Comparison of ENCODE assay signal across 29 cellular contexts in genomic region chr7:44602576-44602910, GRCh38.
"Had no signal": no experiment of that assay in that cellular context is flagged by ENCODE, and none has a peak within 500 bp of the region (broad histone marks: within the 10 kb centered on the region; RNA-seq: fewer than 3 reads in every experiment).

No MANE protein-coding gene starts in this region.

- DNase-seq: activated CD4-positive, alpha-beta T cell treated with anti-CD3 and anti-CD28 coated beads for 36 hours; activated CD4-positive, alpha-beta T cell treated with anti-CD3 and anti-CD28 coated beads, Interleukin-2, amount 10 ng/mL, durations not matched to agents 7 days and 5 days; activated CD4-positive, alpha-beta T cell treated with anti-CD3 and anti-CD28 coated beads, Interleukin-2, amount 50 U/mL, for 48 hours; activated CD8-positive, alpha-beta T cell treated with anti-CD3 and anti-CD28 coated beads, Interleukin-2, amount 10 ng/mL, durations not matched to agents 7 days and 5 days; activated naive CD4-positive, alpha-beta T cell treated with anti-CD3 and anti-CD28 coated beads, Interleukin-2, amount 10 ng/mL, durations not matched to agents 7 days and 5 days; activated naive CD8-positive, alpha-beta T cell treated with anti-CD3 and anti-CD28 coated beads, Interleukin-2, amount 50 U/mL, for 24 hours; activated T-cell treated with anti-CD3 and anti-CD28 coated beads, Interleukin-2, amount 50 U/mL, for 24 hours; anterior cingulate cortex; caudate nucleus; cerebellar nuclear complex; Kasumi-1; MG63; NCI-H1048; NCI-H1105 treated with DMSO at 0.1 percent for 48 hours; NCI-H1436; NCI-H1694; NCI-H345; NCI-H524 treated with DMSO at 0.1 percent for 48 hours; NK-92 treated with Interleukin-12 subunit alpha and Interleukin-12 subunit beta, amount 100 ng/mL, for 24 hours; OCI-M1; SHP77; SJCRH30 had no signal

- H3K27me3 Mint-ChIP-seq: activated CD4-positive, alpha-beta T cell treated with anti-CD3 and anti-CD28 coated beads for 36 hours; activated naive CD8-positive, alpha-beta T cell; activated T-cell treated with anti-CD3 and anti-CD28 coated beads, Interleukin-2, amount 50 U/mL, for 24 hours had no signal

- ATAC-seq: activated CD4-positive, alpha-beta T cell treated with anti-CD3 and anti-CD28 coated beads for 36 hours; activated CD8-positive, alpha-beta T cell treated with anti-CD3 and anti-CD28 coated beads, Interleukin-2, amount 10 ng/mL, durations not matched to agents 7 days and 5 days; activated naive CD8-positive, alpha-beta T cell treated with anti-CD3 and anti-CD28 coated beads, Interleukin-2, amount 50 U/mL, for 24 hours; Panc1 had no signal

- H3K4me3 Mint-ChIP-seq: activated CD4-positive, alpha-beta T cell treated with anti-CD3 and anti-CD28 coated beads for 36 hours; activated CD4-positive, alpha-beta T cell treated with anti-CD3 and anti-CD28 coated beads, Interleukin-2, amount 10 ng/mL, durations not matched to agents 7 days and 5 days; activated CD8-positive, alpha-beta T cell treated with anti-CD3 and anti-CD28 coated beads, Interleukin-2, amount 10 ng/mL, durations not matched to agents 7 days and 5 days; activated naive CD4-positive, alpha-beta T cell treated with anti-CD3 and anti-CD28 coated beads, Interleukin-2, amount 10 ng/mL, durations not matched to agents 7 days and 5 days; activated naive CD8-positive, alpha-beta T cell; activated naive CD8-positive, alpha-beta T cell treated with anti-CD3 and anti-CD28 coated beads, Interleukin-2, amount 50 U/mL, for 24 hours; activated T-cell treated with anti-CD3 and anti-CD28 coated beads, Interleukin-2, amount 50 U/mL, for 24 hours; brain; T-helper 1 cell treated with Interleukin-12 subunit alpha and Interleukin-12 subunit beta and Interleukin-4 antibody, amounts not matched to agents 30 μg/mL and 1 μg/mL, for 36 hours; T-helper 2 cell treated with Interferon-gamma antibody and Interleukin-4, amounts not matched to agents 5 μg/mL and 100 μg/mL, for 36 hours had no signal

- H3K36me3 ChIP-seq: SJCRH30 had no signal

- H3K36me3 Mint-ChIP-seq: activated naive CD8-positive, alpha-beta T cell had no signal

- H3K9me3 Mint-ChIP-seq: activated CD4-positive, alpha-beta T cell treated with anti-CD3 and anti-CD28 coated beads, Interleukin-2, amount 10 ng/mL, durations not matched to agents 7 days and 5 days; activated naive CD4-positive, alpha-beta T cell treated with anti-CD3 and anti-CD28 coated beads, Interleukin-2, amount 10 ng/mL, durations not matched to agents 7 days and 5 days; activated naive CD8-positive, alpha-beta T cell treated with anti-CD3 and anti-CD28 coated beads, Interleukin-2, amount 50 U/mL, for 24 hours; activated T-cell treated with anti-CD3 and anti-CD28 coated beads, Interleukin-2, amount 50 U/mL, for 24 hours; activated T-helper 2 cell treated with anti-CD3 and anti-CD28 coated beads, Interferon-gamma antibody, Interleukin-2, Interleukin-4, amounts not matched to agents 10 μg/mL and 5 μg/mL and 100 μg/mL, durations not matched to agents 14 hours and 24 hours and 36 hours; T-helper 1 cell treated with Interleukin-12 subunit alpha and Interleukin-12 subunit beta and Interleukin-4 antibody, amounts not matched to agents 30 μg/mL and 1 μg/mL, for 36 hours; T-helper 2 cell treated with Interferon-gamma antibody and Interleukin-4, amounts not matched to agents 5 μg/mL and 100 μg/mL, for 36 hours had no signal

- H3K27ac Mint-ChIP-seq: activated CD4-positive, alpha-beta T cell treated with anti-CD3 and anti-CD28 coated beads for 36 hours; activated CD4-positive, alpha-beta T cell treated with anti-CD3 and anti-CD28 coated beads, Interleukin-2, amount 10 ng/mL, durations not matched to agents 7 days and 5 days; activated CD8-positive, alpha-beta T cell treated with anti-CD3 and anti-CD28 coated beads, Interleukin-2, amount 10 ng/mL, durations not matched to agents 7 days and 5 days; activated naive CD4-positive, alpha-beta T cell treated with anti-CD3 and anti-CD28 coated beads, Interleukin-2, amount 10 ng/mL, durations not matched to agents 7 days and 5 days; activated naive CD8-positive, alpha-beta T cell; activated naive CD8-positive, alpha-beta T cell treated with anti-CD3 and anti-CD28 coated beads, Interleukin-2, amount 50 U/mL, for 24 hours; activated T-cell treated with anti-CD3 and anti-CD28 coated beads, Interleukin-2, amount 50 U/mL, for 24 hours; activated T-helper 2 cell treated with anti-CD3 and anti-CD28 coated beads, Interferon-gamma antibody, Interleukin-2, Interleukin-4, amounts not matched to agents 10 μg/mL and 5 μg/mL and 100 μg/mL, durations not matched to agents 14 hours and 24 hours and 36 hours; brain; T-helper 1 cell treated with Interleukin-12 subunit alpha and Interleukin-12 subunit beta and Interleukin-4 antibody, amounts not matched to agents 30 μg/mL and 1 μg/mL, for 36 hours; T-helper 2 cell treated with Interferon-gamma antibody and Interleukin-4, amounts not matched to agents 5 μg/mL and 100 μg/mL, for 36 hours had no signal

- H3K27ac ChIP-seq: SJCRH30, SK-N-MC had no signal

- H3K4me3 ChIP-seq: MG63, SJCRH30, SK-N-MC had no signal

- H3K9me3 ChIP-seq: MG63, SJCRH30 had no signal

- H3K27me3 ChIP-seq: MG63, SJCRH30 had no signal
